ENCODE assay signal across 19 cellular contexts in the genomic region with DNA sequence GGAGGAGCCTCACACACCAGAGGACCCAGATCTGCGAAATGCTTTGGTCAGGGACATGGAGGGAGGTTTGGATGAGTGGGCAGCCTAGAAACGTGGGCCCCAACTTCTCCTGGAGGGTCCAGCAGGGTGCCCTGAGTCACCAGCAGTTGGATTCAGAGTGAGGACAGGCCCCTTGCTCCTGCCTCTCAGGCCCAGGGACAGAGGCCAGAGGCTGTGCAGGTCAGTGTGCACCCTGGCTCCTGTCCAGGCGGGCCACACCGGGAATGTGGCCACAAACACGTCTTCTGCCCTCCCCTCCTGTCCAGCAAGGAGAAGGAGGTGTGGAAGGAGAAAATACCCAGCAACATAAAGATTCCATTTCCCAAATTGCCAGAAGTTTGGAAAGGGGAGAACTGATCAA. TPM values are rescaled to one million over a fixed set of nuclear protein-coding genes. Genes with fewer than 3 reads are reported as not detected.
DNase-seq lines count a peak whose midpoint lies in the region; ATAC-seq and TF ChIP-seq lines count a peak whose summit lies in the region.
"Had no signal": no experiment of that assay in that cellular context is flagged by ENCODE, and none has a peak within 500 bp of the region (broad histone marks: within the 10 kb centered on the region; RNA-seq: fewer than 3 reads in every experiment).

No MANE protein-coding gene starts in this region.

- peak overlapping the region; percentile 3 to 67 (median 55); a peak in 19 of 22 replicates for H3K4me2 ChIP-seq in BLaER1 treated with 17β-estradiol and CSF1 and Interleukin-3, amounts not matched to agents 10 nM and 100 nM
- H3K4me2 ChIP-seq in osteoblast (ENCODE audit: insufficient read depth, low read length) = no peak overlapping the region
- H3K4me2 ChIP-seq: GM23338, KMS-11 had no signal

- peak; percentile 0 for DNase-seq in HCEC 1CT
- peak in 1 of 10 donors; percentile 35 for DNase-seq in dorsolateral prefrontal cortex
- peak in 1 of 2 donors; percentile 49 for DNase-seq in psoas muscle
- no peak for DNase-seq in osteoblast (ENCODE audit: insufficient read length, low spot score, missing footprints)
- DNase-seq: CD4-positive, alpha-beta memory T cell; DMS153; GF-D8; MV-4-11; NCI-H1417 treated with DMSO at 0.1 percent for 48 hours; NCI-H187 treated with DMSO at 0.1 percent for 48 hours; NCI-H2227 treated with DMSO at 0.1 percent for 48 hours; NCI-H510A treated with DMSO at 0.1 percent for 48 hours; NCI-H774; OCI-M1 had no signal

- H3K4me1 ChIP-seq in BLaER1 treated with 17β-estradiol and CSF1 and Interleukin-3, amounts not matched to agents 10 nM and 100 nM = peaks cover 30 to 65% (median 53%) of the 10 kb centered on the region in 10 experiments
- H3K4me1 ChIP-seq in psoas muscle (peaks cover 20% of the 10 kb centered on the region), osteoblast (ENCODE audit: insufficient read depth, low read length) (no peaks in the 10 kb centered on the region)

- no peak overlapping the region for H2AFZ ChIP-seq in osteoblast (ENCODE audit: low read length)
- H2AFZ ChIP-seq: GM23338 had no signal

- H3K36me3 ChIP-seq in BLaER1 treated with 17β-estradiol and CSF1 and Interleukin-3, amounts not matched to agents 10 nM and 100 nM = peaks cover 39 to 82% (median 67%) of the 10 kb centered on the region in 11 experiments
- peaks cover 0 to 2% of the 10 kb centered on the region in 2 donors for H3K36me3 ChIP-seq in psoas muscle (ENCODE audit: insufficient read depth in 1 of 2, low read depth in 1 of 2)
- H3K36me3 ChIP-seq in osteoblast (ENCODE audit: insufficient read depth, low read length) = no peaks in the 10 kb centered on the region

- ATAC-seq in psoas muscle (peak in 2 of 4 donors; percentile 25 to 30), HG03039 (IDR thresholded peaks at IDR 0.05; ENCODE audit: unreplicated experiment) (no peak), GM21367 (IDR thresholded peaks at IDR 0.05; ENCODE audit: unreplicated experiment) (no peak)
- ATAC-seq: GM23338 had no signal

- intact Hi-C loops in dorsolateral prefrontal cortex (cut with DNase I) = no loop called here
- intact Hi-C loops in psoas muscle (cut with DNase I) = loop anchor here in 1 of 2 donors (1.0 kb wide), 1 partner anchor 30 kb away; no protein-coding TSS in a partner anchor

- H3K27me3 ChIP-seq in BLaER1 treated with 17β-estradiol and CSF1 and Interleukin-3, amounts not matched to agents 10 nM and 100 nM = no peaks in the 10 kb centered on the region
- H3K27me3 ChIP-seq in dorsolateral prefrontal cortex (no peaks in the 10 kb centered on the region), psoas muscle (ENCODE audit: insufficient read depth in 3 of 3, low read length in 2 of 3) (no peaks in the 10 kb centered on the region), osteoblast (ENCODE audit: insufficient read depth, low read length) (no peaks in the 10 kb centered on the region)

- no peak for TF ChIP-seq CTCF in dorsolateral prefrontal cortex (IDR thresholded peaks at IDR 0.05 in 54 of 56, conservative IDR thresholded peaks at IDR 0.05 in 2 of 56; ENCODE audit: low read depth in 1 of 56, partially characterized antibody in 56 of 56)
- TF ChIP-seq CTCF in psoas muscle (IDR thresholded peaks at IDR 0.05) = no peak
- TF ChIP-seq CTCF in osteoblast (IDR thresholded peaks at IDR 0.05; ENCODE audit: extremely low read depth, low read depth, low read length) = no peak

- peaks cover 16 to 90% (median 88%) of the 10 kb centered on the region in 11 experiments; a peak in 20 of 22 replicates for H4K20me1 ChIP-seq in BLaER1 treated with 17β-estradiol and CSF1 and Interleukin-3, amounts not matched to agents 10 nM and 100 nM
- no peaks in the 10 kb centered on the region for H4K20me1 ChIP-seq in osteoblast (ENCODE audit: insufficient read depth, low read length)

- H3K4me3 ChIP-seq in BLaER1 treated with 17β-estradiol and CSF1 and Interleukin-3, amounts not matched to agents 10 nM and 100 nM = no peak overlapping the region
- no peak overlapping the region for H3K4me3 ChIP-seq in dorsolateral prefrontal cortex
- H3K4me3 ChIP-seq in psoas muscle = no peak overlapping the region
- H3K4me3 ChIP-seq in osteoblast (ENCODE audit: insufficient read depth, low read length) = no peak overlapping the region
- H3K4me3 ChIP-seq: GM23338 had no signal

- H3K9ac ChIP-seq in BLaER1 treated with 17β-estradiol and CSF1 and Interleukin-3, amounts not matched to agents 10 nM and 100 nM = no peak overlapping the region
- H3K9ac ChIP-seq: KMS-11 had no signal

- peaks cover 8% of the 10 kb centered on the region for H3K79me2 ChIP-seq in osteoblast (ENCODE audit: insufficient read depth, low read length)

- 51 to 64% (median 62%) methylated on average over 3 to 5 of the region's 5 CpGs for WGBS in psoas muscle, 3 donors

- peaks cover 0 to 16% (median 4%) of the 10 kb centered on the region in 11 experiments; a peak in 6 of 22 replicates for H3K9me3 ChIP-seq in BLaER1 treated with 17β-estradiol and CSF1 and Interleukin-3, amounts not matched to agents 10 nM and 100 nM (replicated peaks in 1 of 11)
- H3K9me3 ChIP-seq in psoas muscle = no peaks in the 10 kb centered on the region
- no peaks in the 10 kb centered on the region for H3K9me3 ChIP-seq in osteoblast (ENCODE audit: low read depth, low read length)

- H3K27ac ChIP-seq in BLaER1 treated with 17β-estradiol and CSF1 and Interleukin-3, amounts not matched to agents 10 nM and 100 nM = peak overlapping the region in 1 of 11 experiments; percentile 28; a peak in 1 of 22 replicates
- H3K27ac ChIP-seq in dorsolateral prefrontal cortex = peak overlapping the region in 43 of 59 donors; percentile 0 to 80 (median 42)
- H3K27ac ChIP-seq in psoas muscle = peak overlapping the region; percentile 16
- no peak overlapping the region for H3K27ac ChIP-seq in osteoblast (ENCODE audit: low read depth, low read length)
- H3K27ac ChIP-seq: KMS-11 had no signal

RNA-seq across cellular contexts. Expression of a gene that starts 19.4 kb away (rescaled TPM):
- total RNA-seq in dorsolateral prefrontal cortex (100 to 1,000 TPM in 1 of 120 experiments, 10 to 100 TPM in 119; 46.0 to 107 (median 73.1) TPM), psoas muscle (10 to 100 TPM in 3 of 4 donors, 1 to 10 TPM in 1; 9.3 to 40.8 (median 27.1) TPM), osteoblast (7.1 and 8.3 TPM in 2 replicates)
- 10 to 100 TPM; 13.0 to 31.7 (median 15.5) TPM for polyA plus RNA-seq in psoas muscle
